ENCODE assay signal across 1 cellular context in the genomic region with DNA sequence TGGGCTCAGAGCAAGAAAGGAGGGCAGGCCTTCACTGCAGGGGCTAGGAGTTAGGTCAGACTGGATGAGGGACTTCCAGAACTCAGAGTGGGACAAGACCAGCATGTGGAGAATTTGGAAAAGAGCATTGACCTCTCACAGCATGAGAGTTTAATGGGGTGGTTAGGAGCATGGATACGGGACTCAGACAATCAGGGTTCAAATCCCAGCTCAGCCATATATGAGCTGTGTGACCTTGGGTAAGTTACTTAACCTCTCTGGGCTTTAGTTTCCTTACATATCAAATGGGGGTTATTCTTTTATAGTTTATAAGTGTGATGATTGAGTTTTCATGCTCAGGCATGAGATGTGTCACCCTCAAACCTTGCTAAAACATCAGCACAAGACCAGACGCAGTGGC.
A peak's percentile ranks its signal among the peaks of the same experiment; 100 is the strongest.
TF ChIP-seq lines count a peak whose summit lies in the region.

No MANE protein-coding gene starts in this region.

TF ChIP-seq in H1, 55 proteins besides CTCF, POLR2A, EP300 and RAD21:
- TF ChIP-seq KDM1A (IDR thresholded peaks at IDR 0.05; ENCODE audit: borderline replicate concordance, low read length) (peak; percentile 61), CTBP2 (IDR thresholded peaks at IDR 0.05; ENCODE audit: borderline replicate concordance, insufficient read depth, insufficient read length, low read length) (no peak)
